Comparison of ENCODE assay signal across 2 cellular contexts in genomic region chr10:90859321-90859751, GRCh38.
TF ChIP-seq lines count a peak whose summit lies in the region.

No MANE protein-coding gene starts in this region.

TF ChIP-seq in HepG2, 621 proteins besides CTCF, POLR2A, EP300 and RAD21:
- TF ChIP-seq FOSL2 (CRISPR knock-in tag; IDR thresholded peaks at IDR 0.05) (peak; percentile 25; the same call in 1 of the 2 replicates), CEBPB (IDR thresholded peaks at IDR 0.05; ENCODE audit: borderline replicate concordance, low read depth, low read length) (0 out of 2 replicates have a peak, but pooled peaks have one; percentile 3), HMGXB3 (CRISPR knock-in tag; IDR thresholded peaks at IDR 0.05; ENCODE audit: borderline replicate concordance) (no peak)

TF ChIP-seq in SK-N-SH, 30 proteins besides CTCF, POLR2A, EP300 and RAD21:
- no peak for TF ChIP-seq EZH2phosphoT487 (IDR thresholded peaks at IDR 0.05; ENCODE audit: borderline replicate concordance, low read depth)
- 0 out of 2 replicates have a peak, but pooled peaks have one; percentile 22 for TF ChIP-seq MAX (IDR thresholded peaks at IDR 0.05; ENCODE audit: low read depth)
- TF ChIP-seq SIN3A (IDR thresholded peaks at IDR 0.05; ENCODE audit: borderline replicate concordance, low read depth, low read length), result no peak
- no peak for TF ChIP-seq CHD2 (IDR thresholded peaks at IDR 0.05; ENCODE audit: low read length, partially characterized antibody)
- no peak for TF ChIP-seq TEAD4 (IDR thresholded peaks at IDR 0.05; ENCODE audit: borderline replicate concordance, insufficient read depth)
- peak; percentile 70; the same call in 1 of the 2 replicates for TF ChIP-seq FOSL2 (IDR thresholded peaks at IDR 0.05; ENCODE audit: borderline replicate concordance, low read depth)
- TF ChIP-seq JUND (IDR thresholded peaks at IDR 0.05), result peak; percentile 58
- no peak for TF ChIP-seq NRF1 (IDR thresholded peaks at IDR 0.05; ENCODE audit: low read depth, low read length)
- TF ChIP-seq TCF12 (IDR thresholded peaks at IDR 0.05), result peak; percentile 62
- TF ChIP-seq ZBTB33 (IDR thresholded peaks at IDR 0.05; ENCODE audit: borderline replicate concordance, low read depth), result no peak
- TF ChIP-seq RCOR1 (IDR thresholded peaks at IDR 0.05; ENCODE audit: low read length), result no peak
- TF ChIP-seq USF2 (IDR thresholded peaks at IDR 0.05; ENCODE audit: borderline replicate concordance, low read depth, low read length), result no peak
- TF ChIP-seq, protein P1, sequence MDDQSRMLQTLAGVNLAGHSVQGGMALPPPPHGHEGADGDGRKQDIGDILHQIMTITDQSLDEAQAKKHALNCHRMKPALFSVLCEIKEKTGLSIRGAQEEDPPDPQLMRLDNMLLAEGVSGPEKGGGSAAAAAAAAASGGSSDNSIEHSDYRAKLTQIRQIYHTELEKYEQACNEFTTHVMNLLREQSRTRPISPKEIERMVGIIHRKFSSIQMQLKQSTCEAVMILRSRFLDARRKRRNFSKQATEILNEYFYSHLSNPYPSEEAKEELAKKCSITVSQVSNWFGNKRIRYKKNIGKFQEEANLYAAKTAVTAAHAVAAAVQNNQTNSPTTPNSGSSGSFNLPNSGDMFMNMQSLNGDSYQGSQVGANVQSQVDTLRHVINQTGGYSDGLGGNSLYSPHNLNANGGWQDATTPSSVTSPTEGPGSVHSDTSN (IDR thresholded peaks at IDR 0.05), result peak; percentile 72
- no peak for TF ChIP-seq SMC3 (IDR thresholded peaks at IDR 0.05; ENCODE audit: low read depth, low read length)
